Comparison of ENCODE assay signal across 22 cellular contexts in genomic region chr6:46465294-46466165, GRCh38. TPM values are rescaled to one million over a fixed set of nuclear protein-coding genes. Genes with fewer than 3 reads are reported as not detected.
A peak's percentile ranks its signal among the peaks of the same experiment; 100 is the strongest.
DNase-seq lines count a peak whose midpoint lies in the region; ATAC-seq, FAIRE-seq and TF ChIP-seq lines count a peak whose summit lies in the region.
"Had no signal": no experiment of that assay in that cellular context is flagged by ENCODE, and none has a peak within 500 bp of the region (broad histone marks: within the 10 kb centered on the region; RNA-seq: fewer than 3 reads in every experiment).

No MANE protein-coding gene starts in this region.

- H2BK12ac ChIP-seq in H9 (ENCODE audit: insufficient read length, low read depth, low read length) (no peak overlapping the region), mesenchymal stem cell (ENCODE audit: low read length in 2 of 2) (no peak overlapping the region)

- peaks cover 4% of the 10 kb centered on the region for H3K23me2 ChIP-seq in H9 (ENCODE audit: insufficient read length, low read depth, low read length, poor library complexity, severe bottlenecking)

- H3K9me3 ChIP-seq in H9 (ENCODE audit: control insufficient read depth, low read depth, low read length), result no peaks in the 10 kb centered on the region
- no peaks in the 10 kb centered on the region for H3K9me3 ChIP-seq in mammary epithelial cell (replicated peaks; ENCODE audit: insufficient read depth, low read length)
- no peaks in the 10 kb centered on the region for H3K9me3 ChIP-seq in mesenchymal stem cell (ENCODE audit: control insufficient read depth, low read length)
- H3K9me3 ChIP-seq in esophagus squamous epithelium, result no peaks in the 10 kb centered on the region
- H3K9me3 ChIP-seq in right lobe of liver, result no peaks in the 10 kb centered on the region
- H3K9me3 ChIP-seq: upper lobe of left lung had no signal

- H2BK20ac ChIP-seq in H9 (ENCODE audit: low read depth, low read length, poor library complexity, severe bottlenecking), result no peak overlapping the region

- no peak overlapping the region for H3T11ph ChIP-seq in H9 (ENCODE audit: low read length)

- H3K9me3 Mint-ChIP-seq in H9, result peaks cover 0 to 3% of the 10 kb centered on the region in 2 experiments; a peak in 2 of 5 replicates
- H3K9me3 Mint-ChIP-seq: activated CD4-positive, alpha-beta memory T cell treated with anti-CD3 and anti-CD28 coated beads for 36 hours; activated naive CD4-positive, alpha-beta T cell treated with anti-CD3 and anti-CD28 coated beads, Interleukin-2, amount 50 U/mL, for 24 hours; nephron had no signal

- H2AK5ac ChIP-seq in H9 (ENCODE audit: insufficient read length, low read length) (no peak overlapping the region), mesenchymal stem cell (ENCODE audit: low read length, severe bottlenecking) (no peak overlapping the region)

- H3K36me3 ChIP-seq in mammary epithelial cell (ENCODE audit: insufficient read depth, low read length) (no peaks in the 10 kb centered on the region), mesenchymal stem cell (ENCODE audit: control insufficient read depth in 1 of 2, insufficient read depth in 2 of 2, low read depth in 1 of 2, low read length in 2 of 2) (no peaks in the 10 kb centered on the region), esophagus squamous epithelium (no peaks in the 10 kb centered on the region), right lobe of liver (no peaks in the 10 kb centered on the region)
- H3K36me3 ChIP-seq: brain microvascular endothelial cell, upper lobe of left lung had no signal

- peak; percentile 19 for DNase-seq in AG08395 (ENCODE audit: low spot score)
- DNase-seq in H9, result no peak
- DNase-seq in mammary epithelial cell, result peak; percentile 42
- no peak for DNase-seq in mesenchymal stem cell
- DNase-seq in esophagus squamous epithelium (lab: John Stamatoyannopoulos, UW), result no peak
- no peak for DNase-seq in GM12891 (ENCODE audit: insufficient read length, low spot score)
- no peak for DNase-seq in right lobe of liver
- DNase-seq: activated CD4-positive, alpha-beta memory T cell treated with anti-CD3 and anti-CD28 coated beads for 36 hours; activated T-cell treated with anti-CD3 and anti-CD28 coated beads, Interleukin-2, amount 50 U/mL, for 1 hour; brain microvascular endothelial cell; kidney; MV-4-11; NCI-H2081; NCI-H69; stimulated activated CD4-positive, alpha-beta T cell treated with anti-CD3 and anti-CD28 coated beads, Interleukin-15, amount 100 ng/mL, for 24 hours; stimulated activated naive CD8-positive, alpha-beta T cell treated with anti-CD3 and anti-CD28 coated beads, Interleukin-15, Interleukin-2, amounts not matched to agents 100 U/mL and 50 U/mL, for 24 hours; T-helper 17 cell; upper lobe of left lung had no signal

- no TSS peak for BruUV-seq in mammary epithelial cell (replicated peaks; lab: Mats Ljungman, UMichigan)

- no peak overlapping the region for H3K56ac ChIP-seq in H9 (ENCODE audit: insufficient read length, low read depth, low read length)

- H4K5ac ChIP-seq in H9 (ENCODE audit: insufficient read length, low read depth, low read length), result no peak overlapping the region

- H2BK15ac ChIP-seq in H9 (ENCODE audit: low read depth, low read length) (no peak overlapping the region), mesenchymal stem cell (ENCODE audit: low read depth, poor library complexity, severe bottlenecking) (no peak overlapping the region)

- H3K14ac ChIP-seq in H9 (ENCODE audit: insufficient read depth, low read length) (no peak overlapping the region), mesenchymal stem cell (ENCODE audit: low read length in 2 of 2) (no peak overlapping the region)

- no peak overlapping the region for H3K4me2 ChIP-seq in H9 (ENCODE audit: insufficient read depth, insufficient read length, low read length)
- H3K4me2 ChIP-seq in mammary epithelial cell (ENCODE audit: insufficient read depth, low read depth, low read length), result peak overlapping the region; percentile 4
- H3K4me2 ChIP-seq in mesenchymal stem cell (ENCODE audit: low read length, poor library complexity, severe bottlenecking), result peak overlapping the region; percentile 21

- no CpG with 5 or more reads among the region's 4 CpGs for WGBS in H9 (ENCODE audit: extremely low coverage, insufficient read length, low lambda C conversion rate)
- 50% methylated on average over 4 of the region's 4 CpGs for WGBS in mammary epithelial cell (ENCODE audit: low coverage, missing lambda C conversion rate)
- 34% methylated on average over 2 of the region's 4 CpGs for WGBS in mesenchymal stem cell
- WGBS in esophagus squamous epithelium, 2 donors, result 36 to 37% methylated on average over 4 of the region's 4 CpGs
- WGBS in right lobe of liver (ENCODE audit: insufficient coverage, low coverage, low lambda C conversion rate, missing lambda C conversion rate), result 50% methylated on average over 4 of the region's 4 CpGs

- H3K18ac ChIP-seq in H9 (ENCODE audit: insufficient read length, low read depth, low read length), result no peak overlapping the region
- H3K18ac ChIP-seq in mesenchymal stem cell (ENCODE audit: low read depth in 1 of 2, low read length in 2 of 2), result peak overlapping the region in 1 of 2 experiments; percentile 43

- in situ Hi-C loops in mammary epithelial cell (cut with MboI; ENCODE audit: low sequenced_read_pairs in 2 of 2), result no loop called here

- H2BK120ac ChIP-seq in H9 (ENCODE audit: low read depth, low read length, poor library complexity, severe bottlenecking) (no peak overlapping the region), mesenchymal stem cell (ENCODE audit: low read depth, low read length) (no peak overlapping the region)

- H3K79me1 ChIP-seq in H9 (ENCODE audit: insufficient read depth, low read depth, low read length, poor library complexity, severe bottlenecking), result no peaks in the 10 kb centered on the region
- H3K79me1 ChIP-seq in mesenchymal stem cell (replicated peaks; ENCODE audit: low read length, poor library complexity, severe bottlenecking), result no peaks in the 10 kb centered on the region

- no peak for ATAC-seq in right lobe of liver
- no peak for ATAC-seq in HG02623 (IDR thresholded peaks at IDR 0.05; ENCODE audit: unreplicated experiment)
- ATAC-seq: stimulated activated naive CD8-positive, alpha-beta T cell treated with anti-CD3 and anti-CD28 coated beads, Interleukin-15, Interleukin-2, amounts not matched to agents 100 U/mL and 50 U/mL, for 24 hours; T-helper 17 cell had no signal

- FAIRE-seq in GM12891 (lab: Jason Lieb, UNC), result no peak
- FAIRE-seq: kidney had no signal

- H3K4me3 ChIP-seq in mammary epithelial cell (replicated peaks in 1 of 3; ENCODE audit: insufficient read depth in 1 of 3, low read depth in 2 of 3, low read length in 3 of 3) (no peak overlapping the region), mesenchymal stem cell (ENCODE audit: insufficient read depth in 1 of 2, low read depth in 1 of 2, low read length in 2 of 2) (no peak overlapping the region), esophagus squamous epithelium (no peak overlapping the region), right lobe of liver (no peak overlapping the region)
- H3K4me3 ChIP-seq: upper lobe of left lung had no signal

- H3K27ac ChIP-seq in H9 (ENCODE audit: insufficient read length, low read depth, low read length) (no peak overlapping the region), mammary epithelial cell (ENCODE audit: insufficient read depth, low read depth, low read length) (no peak overlapping the region), mesenchymal stem cell (ENCODE audit: low read length, poor library complexity, severe bottlenecking) (no peak overlapping the region), esophagus squamous epithelium (no peak overlapping the region), right lobe of liver (no peak overlapping the region)
- H3K27ac ChIP-seq: brain microvascular endothelial cell, HL-60, upper lobe of left lung had no signal

- no peak overlapping the region for H2AFZ ChIP-seq in H9 (ENCODE audit: low read length)
- H2AFZ ChIP-seq in mammary epithelial cell (ENCODE audit: low read depth, low read length), result no peak overlapping the region
- no peak overlapping the region for H2AFZ ChIP-seq in mesenchymal stem cell (ENCODE audit: low read depth, low read length)

- peaks cover 34 to 35% of the 10 kb centered on the region in 2 experiments for H3K4me1 Mint-ChIP-seq in H9
- H3K4me1 Mint-ChIP-seq: activated naive CD4-positive, alpha-beta T cell treated with anti-CD3 and anti-CD28 coated beads, Interleukin-2, amount 50 U/mL, for 24 hours; T-helper 17 cell had no signal

- CTCF ChIA-PET in mammary epithelial cell (lab: Charles Lee; ENCODE audit: low non-redundant PET), result no interaction called here

- H4K20me1 ChIP-seq in H9 (ENCODE audit: control insufficient read depth, insufficient read depth, insufficient read length) (no peaks in the 10 kb centered on the region), mammary epithelial cell (ENCODE audit: insufficient read depth, low read length) (no peaks in the 10 kb centered on the region)

- H3K4me3 Mint-ChIP-seq in H9, result no peak overlapping the region
- H3K4me3 Mint-ChIP-seq: activated CD4-positive, alpha-beta memory T cell treated with anti-CD3 and anti-CD28 coated beads for 36 hours; activated naive CD4-positive, alpha-beta T cell treated with anti-CD3 and anti-CD28 coated beads, Interleukin-2, amount 50 U/mL, for 24 hours; nephron; T-helper 17 cell had no signal

- H3K27me3 Mint-ChIP-seq in H9 (ENCODE audit: low read depth), result no peaks in the 10 kb centered on the region

- no peaks in the 10 kb centered on the region for H3K79me2 ChIP-seq in H9 (ENCODE audit: insufficient read depth, low read length)
- H3K79me2 ChIP-seq in mammary epithelial cell (ENCODE audit: insufficient read depth, low read length), result no peaks in the 10 kb centered on the region

- no peak for TF ChIP-seq CTCF in H9 (conservative IDR thresholded peaks at IDR 0.05)
- no peak for TF ChIP-seq CTCF in mammary epithelial cell (conservative IDR thresholded peaks at IDR 0.05 in 1 of 2, IDR thresholded peaks at IDR 0.05 in 1 of 2; ENCODE audit: extremely low read depth in 1 of 2, insufficient read depth in 1 of 2, low read depth in 1 of 2, low read length in 2 of 2)
- TF ChIP-seq CTCF in esophagus squamous epithelium (IDR thresholded peaks at IDR 0.05), result no peak
- no peak for TF ChIP-seq CTCF in right lobe of liver (IDR thresholded peaks at IDR 0.05)

- H3K4ac ChIP-seq in H9 (ENCODE audit: low read depth, low read length) (no peak overlapping the region), mesenchymal stem cell (ENCODE audit: low read depth in 1 of 2, low read length in 2 of 2) (no peak overlapping the region)

- intact Hi-C loops in mammary epithelial cell (cut with micrococcal nuclease) (no loop called here), esophagus squamous epithelium (cut with DNase I) (no loop called here), right lobe of liver (cut with DNase I) (no loop called here)

- TF ChIP-seq POLR2A in esophagus squamous epithelium (IDR thresholded peaks at IDR 0.05) (no peak), GM12891 (IDR thresholded peaks at IDR 0.05; ENCODE audit: low read depth, low read length) (no peak), right lobe of liver (IDR thresholded peaks at IDR 0.05) (no peak)

- H3K9ac ChIP-seq in H9 (ENCODE audit: extremely low read depth, insufficient read length, low read length), result no peak overlapping the region
- H3K9ac ChIP-seq in mammary epithelial cell (ENCODE audit: insufficient read depth, low read length), result no peak overlapping the region
- no peak overlapping the region for H3K9ac ChIP-seq in mesenchymal stem cell (ENCODE audit: low read length)

- peaks cover 20% of the 10 kb centered on the region; the same call in 1 of the 2 replicates for H3K4me1 ChIP-seq in H9 (ENCODE audit: insufficient read depth, low read length)
- peaks cover 8% of the 10 kb centered on the region for H3K4me1 ChIP-seq in mammary epithelial cell (ENCODE audit: insufficient read depth, low read length)
- H3K4me1 ChIP-seq in mesenchymal stem cell (ENCODE audit: control insufficient read depth, insufficient read depth, low read depth, low read length), result peaks cover 5% of the 10 kb centered on the region
- H3K4me1 ChIP-seq in esophagus squamous epithelium, result peaks cover 0 to 11% (median 0%) of the 10 kb centered on the region in 3 donors
- no peaks in the 10 kb centered on the region for H3K4me1 ChIP-seq in right lobe of liver
- H3K4me1 ChIP-seq: upper lobe of left lung had no signal

- H4K91ac ChIP-seq in H9 (ENCODE audit: insufficient read length, low read depth, low read length), result no peak overlapping the region
- no peak overlapping the region for H4K91ac ChIP-seq in mesenchymal stem cell (ENCODE audit: low read length)

- no peak overlapping the region for H2BK5ac ChIP-seq in H9 (ENCODE audit: insufficient read length, low read length)
- peak overlapping the region; percentile 51 for H2BK5ac ChIP-seq in mesenchymal stem cell (ENCODE audit: low read depth, low read length, poor library complexity, severe bottlenecking)

- H3K23ac ChIP-seq in H9 (ENCODE audit: insufficient read length, low read depth, low read length), result no peak overlapping the region
- no peak overlapping the region for H3K23ac ChIP-seq in mesenchymal stem cell (ENCODE audit: low read length in 2 of 2)

- no peaks in the 10 kb centered on the region for H3K27me3 ChIP-seq in H9 (ENCODE audit: insufficient read depth, low read length)
- H3K27me3 ChIP-seq in mammary epithelial cell (ENCODE audit: insufficient read depth, low read length), result no peaks in the 10 kb centered on the region
- no peaks in the 10 kb centered on the region for H3K27me3 ChIP-seq in mesenchymal stem cell (ENCODE audit: control insufficient read depth in 1 of 2, insufficient read depth in 1 of 2, low read length in 2 of 2)
- H3K27me3 ChIP-seq in esophagus squamous epithelium, result no peaks in the 10 kb centered on the region
- no peaks in the 10 kb centered on the region for H3K27me3 ChIP-seq in right lobe of liver
- H3K27me3 ChIP-seq: brain microvascular endothelial cell, upper lobe of left lung had no signal

- dilution Hi-C loops in mammary epithelial cell (cut with HindIII; ENCODE audit: low sequenced_read_pairs), result no loop called here

- H4K8ac ChIP-seq in H9 (replicated peaks; ENCODE audit: insufficient read length, low read depth, low read length), result no peak overlapping the region
- no peak overlapping the region for H4K8ac ChIP-seq in mesenchymal stem cell (ENCODE audit: low read length)

- H3K27ac Mint-ChIP-seq in H9, result peak overlapping the region in 2 of 3 experiments; percentile 27 to 76; a peak in 3 of 7 replicates
- H3K27ac Mint-ChIP-seq: activated CD4-positive, alpha-beta memory T cell treated with anti-CD3 and anti-CD28 coated beads for 36 hours; activated naive CD4-positive, alpha-beta T cell treated with anti-CD3 and anti-CD28 coated beads, Interleukin-2, amount 50 U/mL, for 24 hours; nephron; T-helper 17 cell had no signal

- peaks cover 0 to 4% (median 0%) of the 10 kb centered on the region in 3 experiments; a peak in 2 of 7 replicates for H3K36me3 Mint-ChIP-seq in H9 (ENCODE audit: insufficient read depth in 1 of 3, low read depth in 3 of 3)
- H3K36me3 Mint-ChIP-seq: activated CD4-positive, alpha-beta memory T cell treated with anti-CD3 and anti-CD28 coated beads for 36 hours; activated naive CD4-positive, alpha-beta T cell treated with anti-CD3 and anti-CD28 coated beads, Interleukin-2, amount 50 U/mL, for 24 hours had no signal

RNA-seq across cellular contexts. Expression of gene RCAN2, which starts 25.7 kb away (rescaled TPM):
- total RNA-seq in H9 (2021) (3.0 TPM in 2 replicates), mammary epithelial cell (1 to 10 TPM in 1 of 2 donors, not detected in 1; 2.7 TPM), esophagus squamous epithelium (10 to 100 TPM in 1 of 4 donors, 1 to 10 TPM in 3; 1.4 to 12.4 (median 4.0) TPM), right lobe of liver (1 to 10 TPM in 5 of 6 experiments, under 1 TPM in 1; 0.77 to 4.5 (median 1.9) TPM)
- polyA plus RNA-seq in mammary epithelial cell, result not detected
- not detected for polyA minus RNA-seq in mammary epithelial cell
- polyA plus RNA-seq in mesenchymal stem cell (2013, experiment 1 of 2), result 3.1 TPM
- 2.9 TPM for polyA plus RNA-seq in mesenchymal stem cell (2013, experiment 2 of 2)
- polyA plus RNA-seq in GM12891 (2012; ENCODE audit: low read depth, missing spikeins), result not detected
- total RNA-seq: T-helper 17 cell had no signal

Comparison
In these comparisons a context has a peak if more than half of its experiments do, and no peak if none do; other contexts are left out.
1. DNase-seq: peak in AG08395 (single experiment) and mammary epithelial cell (single experiment); none in H9 (single experiment), mesenchymal stem cell (single experiment), esophagus squamous epithelium (single experiment), GM12891 (single experiment) and right lobe of liver (0 of 3).